8 cellular contexts compared by ENCODE assay signal in genomic region chr4:158253350-158253980, GRCh38. TPM values are rescaled to one million over a fixed set of nuclear protein-coding genes. Genes with fewer than 3 reads are reported as not detected.
DNase-seq lines count a peak whose midpoint lies in the region; ATAC-seq and TF ChIP-seq lines count a peak whose summit lies in the region.

No MANE protein-coding gene starts in this region.

- no peaks in the 10 kb centered on the region for H3K9me3 ChIP-seq in CD4-positive, alpha-beta memory T cell (ENCODE audit: control insufficient read depth in 1 of 2, low read length in 2 of 2)
- no peaks in the 10 kb centered on the region for H3K9me3 ChIP-seq in naive thymus-derived CD4-positive, alpha-beta T cell (ENCODE audit: control insufficient read depth in 2 of 3, low read length in 3 of 3)
- H3K9me3 ChIP-seq in upper lobe of right lung: no peaks in the 10 kb centered on the region

- no peak overlapping the region for H3K27ac Mint-ChIP-seq in CD4-positive, alpha-beta memory T cell
- no peak overlapping the region for H3K27ac Mint-ChIP-seq in naive thymus-derived CD4-positive, alpha-beta T cell

- POLR2A ChIA-PET in CD4-positive, alpha-beta memory T cell (lab: Charles Lee; ENCODE audit: partially characterized antibody): no interaction called here
- POLR2A ChIA-PET in naive thymus-derived CD4-positive, alpha-beta T cell (lab: Charles Lee): no interaction called here

- no peaks in the 10 kb centered on the region for H3K4me1 ChIP-seq in CD4-positive, alpha-beta memory T cell (ENCODE audit: insufficient read depth, low read length)
- H3K4me1 ChIP-seq in naive thymus-derived CD4-positive, alpha-beta T cell (ENCODE audit: control insufficient read depth in 2 of 2, insufficient read depth in 2 of 2, low read length in 2 of 2): no peaks in the 10 kb centered on the region
- no peaks in the 10 kb centered on the region for H3K4me1 ChIP-seq in upper lobe of right lung

- DNase-seq in CD4-positive, alpha-beta memory T cell: peak; percentile 15 to 33 (median 25)
- peak; percentile 8 for DNase-seq in NCI-H2029 (lab: John Stamatoyannopoulos, UW)
- DNase-seq in activated CD4-positive, alpha-beta T cell treated with anti-CD3 and anti-CD28 coated beads, Interleukin-2, amount 50 U/mL, for 1 hour: peak; percentile 27
- peak in 7 of 9 donors; percentile 2 to 51 (median 26) for DNase-seq in naive thymus-derived CD4-positive, alpha-beta T cell
- no peak for DNase-seq in upper lobe of right lung

- H3K36me3 Mint-ChIP-seq in CD4-positive, alpha-beta memory T cell: no peaks in the 10 kb centered on the region
- H3K36me3 Mint-ChIP-seq in naive thymus-derived CD4-positive, alpha-beta T cell: no peaks in the 10 kb centered on the region

- H3K27me3 ChIP-seq in CD4-positive, alpha-beta memory T cell (ENCODE audit: insufficient read depth, low read length): no peaks in the 10 kb centered on the region
- peaks cover 0 to 5% of the 10 kb centered on the region in 2 donors for H3K27me3 ChIP-seq in naive thymus-derived CD4-positive, alpha-beta T cell (ENCODE audit: control insufficient read depth in 2 of 2, insufficient read depth in 2 of 2, low read length in 2 of 2)
- no peaks in the 10 kb centered on the region for H3K27me3 ChIP-seq in upper lobe of right lung

- peak; percentile 86 for ATAC-seq in GM18868 (IDR thresholded peaks at IDR 0.05; ENCODE audit: unreplicated experiment)
- ATAC-seq in HG03039 (IDR thresholded peaks at IDR 0.05; ENCODE audit: unreplicated experiment): peak; percentile 81
- peak; percentile 42 for ATAC-seq in esophagus mucosa
- peak; percentile 73 for ATAC-seq in naive thymus-derived CD4-positive, alpha-beta T cell
- peak; percentile 77 for ATAC-seq in upper lobe of right lung

- no peaks in the 10 kb centered on the region for H3K36me3 ChIP-seq in CD4-positive, alpha-beta memory T cell (ENCODE audit: insufficient read depth, low read length)
- H3K36me3 ChIP-seq in naive thymus-derived CD4-positive, alpha-beta T cell (ENCODE audit: control insufficient read depth in 2 of 3, insufficient read depth in 3 of 3, low read length in 3 of 3): no peaks in the 10 kb centered on the region
- H3K36me3 ChIP-seq in upper lobe of right lung: no peaks in the 10 kb centered on the region

- CTCF ChIA-PET in CD4-positive, alpha-beta memory T cell (lab: Charles Lee; ENCODE audit: partially characterized antibody): no interaction called here
- CTCF ChIA-PET in naive thymus-derived CD4-positive, alpha-beta T cell (lab: Charles Lee): no interaction called here

- peak; percentile 66 for TF ChIP-seq CTCF in upper lobe of right lung (IDR thresholded peaks at IDR 0.05)

- H3K27ac ChIP-seq in CD4-positive, alpha-beta memory T cell (ENCODE audit: low read depth, low read length): no peak overlapping the region
- H3K27ac ChIP-seq in naive thymus-derived CD4-positive, alpha-beta T cell (ENCODE audit: low read depth, low read length): no peak overlapping the region
- no peak overlapping the region for H3K27ac ChIP-seq in upper lobe of right lung

- H3K9me3 Mint-ChIP-seq in CD4-positive, alpha-beta memory T cell: no peaks in the 10 kb centered on the region
- no peaks in the 10 kb centered on the region for H3K9me3 Mint-ChIP-seq in naive thymus-derived CD4-positive, alpha-beta T cell

- peaks cover 0 to 5% (median 0%) of the 10 kb centered on the region in 4 donors for H3K4me1 Mint-ChIP-seq in CD4-positive, alpha-beta memory T cell
- peaks cover 3 to 14% (median 12%) of the 10 kb centered on the region in 7 donors for H3K4me1 Mint-ChIP-seq in naive thymus-derived CD4-positive, alpha-beta T cell

- no peak overlapping the region for H3K4me3 ChIP-seq in CD4-positive, alpha-beta memory T cell (ENCODE audit: low read length in 2 of 2)
- H3K4me3 ChIP-seq in naive thymus-derived CD4-positive, alpha-beta T cell (ENCODE audit: low read length): no peak overlapping the region
- no peak overlapping the region for H3K4me3 ChIP-seq in upper lobe of right lung

- intact Hi-C loops in CD4-positive, alpha-beta memory T cell (cut with micrococcal nuclease): loop anchor here (2.0 kb wide), 1 partner anchor 1193 kb away; no protein-coding TSS in a partner anchor
- intact Hi-C loops in naive thymus-derived CD4-positive, alpha-beta T cell (cut with micrococcal nuclease): loop anchor here (1.0 to 10.0 kb wide), 7 partner anchors 372 to 1193 kb away; no protein-coding TSS in a partner anchor
- intact Hi-C loops in upper lobe of right lung (cut with DNase I): no loop called here

- H3K27me3 Mint-ChIP-seq in CD4-positive, alpha-beta memory T cell: peaks cover 3 to 4% of the 10 kb centered on the region in 2 donors
- H3K27me3 Mint-ChIP-seq in naive thymus-derived CD4-positive, alpha-beta T cell: peaks cover 0 to 13% (median 9%) of the 10 kb centered on the region in 5 donors

- no peak overlapping the region for H3K4me3 Mint-ChIP-seq in CD4-positive, alpha-beta memory T cell
- peak overlapping the region in 1 of 10 donors; percentile 19 for H3K4me3 Mint-ChIP-seq in naive thymus-derived CD4-positive, alpha-beta T cell

RNA-seq across cellular contexts. Expression of gene TMEM144, which starts 43.2 kb away (rescaled TPM):
- under 1 TPM in 1 of 2 experiments, not detected in 1; 0.61 TPM for total RNA-seq in CD4-positive, alpha-beta memory T cell
- polyA plus RNA-seq in CD4-positive, alpha-beta memory T cell: not detected
- total RNA-seq in esophagus mucosa: 8.1 TPM
- 1 to 10 TPM in 1 of 5 experiments, under 1 TPM in 3, not detected in 1; 0.34 to 3.4 (median 0.45) TPM for total RNA-seq in naive thymus-derived CD4-positive, alpha-beta T cell
- not detected for polyA plus RNA-seq in naive thymus-derived CD4-positive, alpha-beta T cell
- total RNA-seq in upper lobe of right lung: 15.5 TPM
